18 cellular contexts compared by ENCODE assay signal in genomic region chr5:2021484-2022176, GRCh38.
DNase-seq lines count a peak whose midpoint lies in the region; ATAC-seq and TF ChIP-seq lines count a peak whose summit lies in the region.
"Had no signal": no experiment of that assay in that cellular context is flagged by ENCODE, and none has a peak within 500 bp of the region (broad histone marks: within the 10 kb centered on the region; RNA-seq: fewer than 3 reads in every experiment).

No MANE protein-coding gene starts in this region.

- peak; percentile 29 for DNase-seq in activated CD8-positive, alpha-beta memory T cell treated with anti-CD3 and anti-CD28 coated beads, Interleukin-2, amount 10 ng/mL, durations not matched to agents 7 days and 5 days
- no peak for DNase-seq in activated CD8-positive, alpha-beta memory T cell treated with anti-CD3 and anti-CD28 coated beads for 24 hours
- DNase-seq in WERI-Rb-1 (no peak), lower leg skin (ENCODE audit: low spot score in 2 of 2) (peak; percentile 12 to 70), spleen (no peak)
- no peak for DNase-seq in activated naive CD4-positive, alpha-beta T cell treated with Interleukin-2 at 50 U/mL for 16 hours
- DNase-seq: AML-193; Caco-2; CD4-positive, alpha-beta T cell; DMS153; DMS79; GDM1 had no signal

- peaks cover 9% of the 10 kb centered on the region for H3K27me3 Mint-ChIP-seq in activated CD8-positive, alpha-beta memory T cell treated with anti-CD3 and anti-CD28 coated beads, Interleukin-2, amount 10 ng/mL, durations not matched to agents 7 days and 5 days
- peaks cover 21% of the 10 kb centered on the region for H3K27me3 Mint-ChIP-seq in stimulated activated memory B cell treated with anti-CD40 and anti-IgM and Interleukin-4, amounts not matched to agents 10 μg/mL and 1 μg/mL and 100 μg/mL, for 72 hours

- H3K4me3 Mint-ChIP-seq in activated CD8-positive, alpha-beta memory T cell treated with anti-CD3 and anti-CD28 coated beads, Interleukin-2, amount 10 ng/mL, durations not matched to agents 7 days and 5 days: no peak overlapping the region
- no peak overlapping the region for H3K4me3 Mint-ChIP-seq in stimulated activated memory B cell treated with anti-CD40 and anti-IgM and Interleukin-4, amounts not matched to agents 10 μg/mL and 1 μg/mL and 100 μg/mL, for 72 hours
- H3K4me3 Mint-ChIP-seq: CD4-positive, alpha-beta T cell had no signal

- H3K4me1 Mint-ChIP-seq in activated CD8-positive, alpha-beta memory T cell treated with anti-CD3 and anti-CD28 coated beads, Interleukin-2, amount 10 ng/mL, durations not matched to agents 7 days and 5 days: no peaks in the 10 kb centered on the region
- H3K4me1 Mint-ChIP-seq in stimulated activated memory B cell treated with anti-CD40 and anti-IgM and Interleukin-4, amounts not matched to agents 10 μg/mL and 1 μg/mL and 100 μg/mL, for 72 hours: no peaks in the 10 kb centered on the region

- no peaks in the 10 kb centered on the region for H3K36me3 Mint-ChIP-seq in activated CD8-positive, alpha-beta memory T cell treated with anti-CD3 and anti-CD28 coated beads, Interleukin-2, amount 10 ng/mL, durations not matched to agents 7 days and 5 days
- no peaks in the 10 kb centered on the region for H3K36me3 Mint-ChIP-seq in stimulated activated memory B cell treated with anti-CD40 and anti-IgM and Interleukin-4, amounts not matched to agents 10 μg/mL and 1 μg/mL and 100 μg/mL, for 72 hours

- TF ChIP-seq CTCF in WERI-Rb-1 (IDR thresholded peaks at IDR 0.05; ENCODE audit: low read depth, low read length) (peak; percentile 6; the same call in 1 of the 2 replicates), lower leg skin (IDR thresholded peaks at IDR 0.05) (no peak), spleen (IDR thresholded peaks at IDR 0.05 in 8 of 11, conservative IDR thresholded peaks at IDR 0.05 in 3 of 11) (no peak)

- H3K9me3 ChIP-seq in WERI-Rb-1 (ENCODE audit: severe bottlenecking) (no peaks in the 10 kb centered on the region), spleen (no peaks in the 10 kb centered on the region)
- H3K9me3 ChIP-seq: A549, HAP-1 had no signal

- no peaks in the 10 kb centered on the region for H3K36me3 ChIP-seq in WERI-Rb-1
- H3K36me3 ChIP-seq in spleen: no peaks in the 10 kb centered on the region
- H3K36me3 ChIP-seq: HAP-1 had no signal

- no peak overlapping the region for H3K27ac ChIP-seq in WERI-Rb-1
- H3K27ac ChIP-seq in spleen: no peak overlapping the region
- H3K27ac ChIP-seq: 22Rv1, A549, C4-2B had no signal

- no peaks in the 10 kb centered on the region for H3K9me3 Mint-ChIP-seq in activated CD8-positive, alpha-beta memory T cell treated with anti-CD3 and anti-CD28 coated beads, Interleukin-2, amount 10 ng/mL, durations not matched to agents 7 days and 5 days (ENCODE audit: low read depth)
- peaks cover 2% of the 10 kb centered on the region for H3K9me3 Mint-ChIP-seq in stimulated activated memory B cell treated with anti-CD40 and anti-IgM and Interleukin-4, amounts not matched to agents 10 μg/mL and 1 μg/mL and 100 μg/mL, for 72 hours
- H3K9me3 Mint-ChIP-seq: CD4-positive, alpha-beta T cell had no signal

- no peak for ATAC-seq in activated CD8-positive, alpha-beta memory T cell treated with anti-CD3 and anti-CD28 coated beads, Interleukin-2, amount 10 ng/mL, durations not matched to agents 7 days and 5 days
- peak; percentile 29 for ATAC-seq in stimulated activated memory B cell treated with anti-CD40 and anti-IgM and Interleukin-4, amounts not matched to agents 10 μg/mL and 1 μg/mL and 100 μg/mL, for 72 hours
- ATAC-seq in GM18861 (IDR thresholded peaks at IDR 0.05; ENCODE audit: unreplicated experiment): no peak
- ATAC-seq: A549 had no signal

- H3K27me3 ChIP-seq in WERI-Rb-1 (ENCODE audit: insufficient read depth, low read depth, severe bottlenecking): peaks cover 88% of the 10 kb centered on the region
- peaks cover 0 to 64% (median 0%) of the 10 kb centered on the region in 7 donors for H3K27me3 ChIP-seq in spleen (replicated peaks in 1 of 7)

- intact Hi-C loops in lower leg skin (cut with DNase I; ENCODE audit: low total_unique reads) (no loop called here), spleen (cut with DNase I; ENCODE audit: low total_unique reads) (loop anchor here (5.0 to 10.0 kb wide), 2 partner anchors 244 to 277 kb away; no protein-coding TSS in a partner anchor)

- no peak overlapping the region for H3K27ac Mint-ChIP-seq in activated CD8-positive, alpha-beta memory T cell treated with anti-CD3 and anti-CD28 coated beads, Interleukin-2, amount 10 ng/mL, durations not matched to agents 7 days and 5 days
- H3K27ac Mint-ChIP-seq in stimulated activated memory B cell treated with anti-CD40 and anti-IgM and Interleukin-4, amounts not matched to agents 10 μg/mL and 1 μg/mL and 100 μg/mL, for 72 hours: no peak overlapping the region
- H3K27ac Mint-ChIP-seq: CD4-positive, alpha-beta T cell had no signal

- TF ChIP-seq POLR2A in lower leg skin (IDR thresholded peaks at IDR 0.05): no peak
- no peak for TF ChIP-seq POLR2A in spleen (IDR thresholded peaks at IDR 0.05)

- 88 to 92% methylated on average over 14 of the region's 14 CpGs for WGBS in lower leg skin, 2 donors
- 78 to 87% (median 84%) methylated on average over 11 to 14 of the region's 14 CpGs for WGBS in spleen, 5 donors

- CTCF ChIA-PET in activated CD8-positive, alpha-beta memory T cell treated with anti-CD3 and anti-CD28 coated beads, Interleukin-2, amount 10 ng/mL, durations not matched to agents 7 days and 5 days (lab: Charles Lee): no interaction called here

- no peaks in the 10 kb centered on the region for H3K4me1 ChIP-seq in spleen
- H3K4me1 ChIP-seq: A549, Caco-2, HAP-1 had no signal

- H3K4me3 ChIP-seq in WERI-Rb-1 (ENCODE audit: low read depth, low read length) (no peak overlapping the region), lower leg skin (ENCODE audit: low read depth, poor library complexity, severe bottlenecking) (no peak overlapping the region), spleen (no peak overlapping the region)
- H3K4me3 ChIP-seq: A549, HAP-1 had no signal

Comparison
In these comparisons a context has a peak if more than half of its experiments do, and no peak if none do; other contexts are left out.
1. DNase-seq: peak in activated CD8-positive, alpha-beta memory T cell treated with anti-CD3 and anti-CD28 coated beads, Interleukin-2, amount 10 ng/mL, durations not matched to agents 7 days and 5 days (single experiment) and lower leg skin (2 of 2); none in activated CD8-positive, alpha-beta memory T cell treated with anti-CD3 and anti-CD28 coated beads for 24 hours (single experiment), WERI-Rb-1 (single experiment), spleen (single experiment) and activated naive CD4-positive, alpha-beta T cell treated with Interleukin-2 at 50 U/mL for 16 hours (single experiment).